35 cellular contexts compared by ENCODE assay signal in the genomic region with DNA sequence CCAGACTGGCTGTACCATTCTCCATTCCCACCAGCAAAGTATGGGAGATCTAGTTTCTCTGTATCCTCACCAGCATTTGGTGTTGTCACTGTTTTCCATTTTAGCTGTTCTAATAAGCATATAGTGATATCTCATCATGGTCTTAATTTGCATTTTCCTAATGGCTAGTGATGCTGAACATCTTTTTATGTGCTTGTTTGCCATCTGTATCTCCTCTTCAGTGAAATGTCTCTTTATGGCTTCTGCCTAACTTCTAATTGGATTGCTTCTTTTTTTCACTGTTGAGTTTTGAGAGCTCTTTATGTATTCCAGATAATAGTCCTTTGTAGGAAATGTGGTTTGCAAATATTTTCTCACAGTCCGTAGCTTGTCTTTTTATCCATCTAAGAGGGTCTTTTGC.
"Had no signal": no experiment of that assay in that cellular context is flagged by ENCODE, and none has a peak within 500 bp of the region (broad histone marks: within the 10 kb centered on the region; RNA-seq: fewer than 3 reads in every experiment).

No MANE protein-coding gene starts in this region.

- DNase-seq: activated B cell treated with CpG ODN at 0.5 μM for 24 hours; activated CD4-positive, alpha-beta T cell treated with anti-CD3 and anti-CD28 coated beads for 48 hours; activated CD4-positive, alpha-beta T cell treated with anti-CD3 and anti-CD28 coated beads, Interleukin-2, amount 50 U/mL, for 1 hour; activated CD4-positive, alpha-beta T cell treated with anti-CD3 and anti-CD28 coated beads, Interleukin-2, amount 50 U/mL, for 48 hours; activated CD8-positive, alpha-beta memory T cell treated with anti-CD3 and anti-CD28 coated beads for 24 hours; activated CD8-positive, alpha-beta T cell treated with anti-CD3 and anti-CD28 coated beads for 36 hours; activated effector memory CD4-positive, alpha-beta T cell treated with Interleukin-2 at 50 U/mL for 16 hours; activated gamma-delta T cell treated with Interleukin-2 at 50 U/mL for 16 hours; activated naive CD4-positive, alpha-beta T cell treated with anti-CD3 and anti-CD28 coated beads, Interleukin-2, amount 50 U/mL, for 16 hours; activated naive CD4-positive, alpha-beta T cell treated with Interleukin-2 at 50 U/mL for 16 hours; activated naive CD8-positive, alpha-beta T cell treated with anti-CD3 and anti-CD28 coated beads for 36 hours; activated naive CD8-positive, alpha-beta T cell treated with anti-CD3 and anti-CD28 coated beads, Interleukin-2, amount 50 U/mL, for 24 hours; activated T-cell treated with anti-CD3 and anti-CD28 coated beads, Interleukin-2, amount 50 U/mL, for 4 hours; adrenal gland; central memory CD4-positive, alpha-beta T cell; cerebellar nuclear complex; effector CD8-positive, alpha-beta T cell; esophagus squamous epithelium; foreskin melanocyte; heart right ventricle; T1000; WERI-Rb-1 had no signal

- FAIRE-seq: endometrium, endothelial cell of umbilical vein had no signal

- H3K36me3 Mint-ChIP-seq: activated naive CD8-positive, alpha-beta T cell treated with anti-CD3 and anti-CD28 coated beads for 36 hours; brain had no signal

- H3K27ac ChIP-seq: adrenal gland, ascending aorta, breast epithelium, cardiac muscle cell, colonic mucosa, epithelial cell of prostate, esophagus squamous epithelium, gastroesophageal sphincter, heart right ventricle, hepatocyte, WERI-Rb-1 had no signal

- H3K9me3 Mint-ChIP-seq: activated B cell treated with CpG ODN at 0.5 μM for 24 hours; activated CD8-positive, alpha-beta T cell treated with anti-CD3 and anti-CD28 coated beads for 36 hours; activated naive CD8-positive, alpha-beta T cell treated with anti-CD3 and anti-CD28 coated beads for 36 hours; activated naive CD8-positive, alpha-beta T cell treated with anti-CD3 and anti-CD28 coated beads, Interleukin-2, amount 50 U/mL, for 24 hours; activated T-cell treated with anti-CD3 and anti-CD28 coated beads, Interleukin-2, amount 50 U/mL, for 4 hours; activated T-helper 17 cell treated with anti-CD3 and anti-CD28 coated beads, Interleukin-2, amount 50 U/mL, for 72 hours; T-helper 2 cell treated with Interferon-gamma antibody and Interleukin-4, amounts not matched to agents 5 μg/mL and 100 μg/mL, for 36 hours had no signal

- H3K27ac Mint-ChIP-seq: activated B cell treated with CpG ODN at 0.5 μM for 24 hours; activated CD8-positive, alpha-beta T cell treated with anti-CD3 and anti-CD28 coated beads for 36 hours; activated naive CD8-positive, alpha-beta T cell treated with anti-CD3 and anti-CD28 coated beads for 36 hours; activated naive CD8-positive, alpha-beta T cell treated with anti-CD3 and anti-CD28 coated beads, Interleukin-2, amount 50 U/mL, for 24 hours; activated T-helper 17 cell treated with anti-CD3 and anti-CD28 coated beads, Interleukin-2, amount 50 U/mL, for 72 hours; brain; T-helper 2 cell treated with Interferon-gamma antibody and Interleukin-4, amounts not matched to agents 5 μg/mL and 100 μg/mL, for 36 hours had no signal

- H3K27me3 Mint-ChIP-seq: activated B cell treated with CpG ODN at 0.5 μM for 24 hours; activated naive CD8-positive, alpha-beta T cell treated with anti-CD3 and anti-CD28 coated beads for 36 hours; activated T-helper 17 cell treated with anti-CD3 and anti-CD28 coated beads, Interleukin-2, amount 50 U/mL, for 72 hours had no signal

- H3K36me3 ChIP-seq: adrenal gland, ascending aorta, breast epithelium, cardiac muscle cell, colonic mucosa, esophagus squamous epithelium, gastroesophageal sphincter, heart right ventricle, WERI-Rb-1 had no signal

- H3K27me3 ChIP-seq: adrenal gland, ascending aorta, breast epithelium, cardiac muscle cell, colonic mucosa, esophagus squamous epithelium, gastroesophageal sphincter, hepatocyte had no signal

- H3K4me1 ChIP-seq: ascending aorta, breast epithelium, colonic mucosa had no signal

- H3K9me3 ChIP-seq: adrenal gland, ascending aorta, breast epithelium, colonic mucosa, esophagus squamous epithelium, gastroesophageal sphincter, heart right ventricle had no signal

- H3K4me2 ChIP-seq: hepatocyte had no signal

- ATAC-seq: activated CD4-positive, CD25-positive, alpha-beta regulatory T cell treated with anti-CD3 and anti-CD28 coated beads, Interleukin-2, amount 50 U/mL, for 24 hours; activated CD8-positive, alpha-beta T cell treated with anti-CD3 and anti-CD28 coated beads for 36 hours; activated naive CD8-positive, alpha-beta T cell treated with anti-CD3 and anti-CD28 coated beads, Interleukin-2, amount 50 U/mL, for 24 hours; activated T-cell treated with anti-CD3 and anti-CD28 coated beads, Interleukin-2, amount 50 U/mL, for 4 hours; activated T-helper 17 cell treated with anti-CD3 and anti-CD28 coated beads, Interleukin-2, amount 50 U/mL, for 72 hours; gastroesophageal sphincter; heart right ventricle had no signal

- H3K4me3 Mint-ChIP-seq: activated B cell treated with CpG ODN at 0.5 μM for 24 hours; activated CD8-positive, alpha-beta T cell treated with anti-CD3 and anti-CD28 coated beads for 36 hours; activated naive CD8-positive, alpha-beta T cell treated with anti-CD3 and anti-CD28 coated beads for 36 hours; activated naive CD8-positive, alpha-beta T cell treated with anti-CD3 and anti-CD28 coated beads, Interleukin-2, amount 50 U/mL, for 24 hours; activated T-cell treated with anti-CD3 and anti-CD28 coated beads, Interleukin-2, amount 50 U/mL, for 4 hours; activated T-helper 17 cell treated with anti-CD3 and anti-CD28 coated beads, Interleukin-2, amount 50 U/mL, for 72 hours; brain; T-helper 2 cell treated with Interferon-gamma antibody and Interleukin-4, amounts not matched to agents 5 μg/mL and 100 μg/mL, for 36 hours had no signal

- H2AFZ ChIP-seq: hepatocyte had no signal

- H3K79me2 ChIP-seq: hepatocyte had no signal

- H3K4me1 Mint-ChIP-seq: activated naive CD8-positive, alpha-beta T cell treated with anti-CD3 and anti-CD28 coated beads for 36 hours; activated T-helper 17 cell treated with anti-CD3 and anti-CD28 coated beads, Interleukin-2, amount 50 U/mL, for 72 hours had no signal

- H3K4me3 ChIP-seq: adrenal gland, ascending aorta, breast epithelium, cardiac muscle cell, colonic mucosa, esophagus squamous epithelium, gastroesophageal sphincter, heart right ventricle, hepatocyte had no signal
